Comparison of ENCODE assay signal across 13 cellular contexts in the genomic region with DNA sequence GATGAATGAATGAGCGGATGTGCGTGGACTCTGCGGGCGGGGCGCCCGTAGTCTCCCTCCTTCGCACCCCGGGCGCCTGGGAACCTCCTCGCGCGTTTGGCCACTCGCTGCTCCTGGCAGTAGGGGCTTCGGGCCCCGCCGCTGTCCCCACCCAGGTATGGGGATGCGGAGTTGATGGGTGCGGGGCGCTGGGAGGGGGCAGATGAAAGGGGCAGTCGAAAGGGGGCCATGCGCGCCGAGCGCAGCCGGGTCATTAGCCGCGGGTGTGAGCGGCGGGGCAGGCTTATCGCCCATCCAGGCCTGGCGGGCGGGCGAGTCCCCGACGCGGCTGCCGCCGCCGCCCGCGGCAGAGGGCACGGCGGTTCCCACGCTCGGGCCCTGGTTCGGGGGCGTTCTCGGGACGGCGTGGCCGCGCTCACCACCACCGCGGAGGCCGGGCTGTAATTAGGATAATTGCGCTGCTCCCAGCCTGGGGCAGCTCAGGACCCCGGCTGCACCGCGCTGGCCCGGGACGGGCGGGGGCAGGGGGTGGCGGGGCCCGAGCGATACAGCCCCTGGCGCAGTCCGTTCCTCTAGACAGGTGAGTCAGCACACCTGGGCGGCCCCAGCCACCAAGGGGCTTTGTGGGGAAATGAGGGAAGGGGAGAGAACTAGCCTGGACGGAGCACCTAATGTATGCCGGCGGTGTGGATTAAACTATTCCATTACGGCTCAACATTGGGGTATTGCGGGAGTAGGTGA. TPM values are rescaled to one million over a fixed set of nuclear protein-coding genes. Genes with fewer than 3 reads are reported as not detected.
DNase-seq lines count a peak whose midpoint lies in the region; ATAC-seq, FAIRE-seq and TF ChIP-seq lines count a peak whose summit lies in the region.
"Had no signal": no experiment of that assay in that cellular context is flagged by ENCODE, and none has a peak within 500 bp of the region (broad histone marks: within the 10 kb centered on the region; RNA-seq: fewer than 3 reads in every experiment).

No MANE protein-coding gene starts in this region.

- H3K4me1 Mint-ChIP-seq in activated CD8-positive, alpha-beta T cell treated with anti-CD3 and anti-CD28 coated beads, Interleukin-2, amount 10 ng/mL, durations not matched to agents 7 days and 5 days (ENCODE audit: low read depth) = peaks cover 5% of the 10 kb centered on the region
- H3K4me1 Mint-ChIP-seq in activated CD8-positive, alpha-beta T cell treated with anti-CD3 and anti-CD28 coated beads for 36 hours (ENCODE audit: low read depth) = peaks cover 3% of the 10 kb centered on the region
- H3K4me1 Mint-ChIP-seq in chondrocyte (ENCODE audit: low read depth) (peaks cover 14% of the 10 kb centered on the region), immature natural killer cell (peaks cover 4 to 6% of the 10 kb centered on the region in 2 donors)
- H3K4me1 Mint-ChIP-seq: IgD-negative memory B cell had no signal

- ATAC-seq in activated CD8-positive, alpha-beta T cell treated with anti-CD3 and anti-CD28 coated beads, Interleukin-2, amount 10 ng/mL, durations not matched to agents 7 days and 5 days = peak; percentile 27
- no peak for ATAC-seq in activated CD8-positive, alpha-beta T cell treated with anti-CD3 and anti-CD28 coated beads for 36 hours
- ATAC-seq in HG03460 (IDR thresholded peaks at IDR 0.05; ENCODE audit: unreplicated experiment) = no peak

- peaks cover 14 to 19% of the 10 kb centered on the region in 2 donors for H3K27me3 ChIP-seq in stomach smooth muscle (ENCODE audit: control insufficient read depth in 1 of 2, insufficient read depth in 2 of 2, low read length in 2 of 2)

- H3K9ac ChIP-seq in stomach smooth muscle (ENCODE audit: low read length in 2 of 2) = no peak overlapping the region

- H3K27ac ChIP-seq in stomach smooth muscle (ENCODE audit: low read length) = no peak overlapping the region
- H3K27ac ChIP-seq: transverse colon had no signal

- intact Hi-C loops in activated CD8-positive, alpha-beta T cell treated with anti-CD3 and anti-CD28 coated beads for 36 hours (cut with micrococcal nuclease) = no loop called here

- peak overlapping the region; percentile 40 to 47 for H3K4me3 ChIP-seq in stomach smooth muscle (ENCODE audit: low read length in 2 of 2)

- no peak overlapping the region for H3K27ac Mint-ChIP-seq in activated CD8-positive, alpha-beta T cell treated with anti-CD3 and anti-CD28 coated beads, Interleukin-2, amount 10 ng/mL, durations not matched to agents 7 days and 5 days
- H3K27ac Mint-ChIP-seq in activated CD8-positive, alpha-beta T cell treated with anti-CD3 and anti-CD28 coated beads for 36 hours = no peak overlapping the region
- H3K27ac Mint-ChIP-seq in chondrocyte (ENCODE audit: unreplicated experiment) (no peak overlapping the region), immature natural killer cell (peak overlapping the region in 1 of 6 donors; percentile 21)

- POLR2A ChIA-PET in activated CD8-positive, alpha-beta T cell treated with anti-CD3 and anti-CD28 coated beads, Interleukin-2, amount 10 ng/mL, durations not matched to agents 7 days and 5 days (lab: Charles Lee) = no interaction called here
- POLR2A ChIA-PET in activated CD8-positive, alpha-beta T cell treated with anti-CD3 and anti-CD28 coated beads for 36 hours (lab: Charles Lee) = no interaction called here

- H3K27me3 Mint-ChIP-seq in activated CD8-positive, alpha-beta T cell treated with anti-CD3 and anti-CD28 coated beads, Interleukin-2, amount 10 ng/mL, durations not matched to agents 7 days and 5 days (ENCODE audit: low read depth) = peaks cover 49% of the 10 kb centered on the region
- H3K27me3 Mint-ChIP-seq in activated CD8-positive, alpha-beta T cell treated with anti-CD3 and anti-CD28 coated beads for 36 hours = peaks cover 38% of the 10 kb centered on the region
- H3K27me3 Mint-ChIP-seq in chondrocyte (ENCODE audit: low read depth) = no peaks in the 10 kb centered on the region
- H3K27me3 Mint-ChIP-seq in immature natural killer cell (ENCODE audit: low read depth in 3 of 3) = peaks cover 7 to 17% (median 16%) of the 10 kb centered on the region in 3 donors

- CTCF ChIA-PET in activated CD8-positive, alpha-beta T cell treated with anti-CD3 and anti-CD28 coated beads, Interleukin-2, amount 10 ng/mL, durations not matched to agents 7 days and 5 days (lab: Charles Lee) = no interaction called here
- CTCF ChIA-PET in activated CD8-positive, alpha-beta T cell treated with anti-CD3 and anti-CD28 coated beads for 36 hours (lab: Charles Lee) = interaction anchor here (1.1 kb wide), 1 partner anchor 42 kb away, joined by 3 read pairs; no protein-coding TSS in a partner anchor

- H3K9me3 ChIP-seq in stomach smooth muscle (ENCODE audit: control insufficient read depth in 2 of 2, low read length in 2 of 2) = no peaks in the 10 kb centered on the region
- H3K9me3 ChIP-seq: transverse colon had no signal

- H3K36me3 Mint-ChIP-seq in activated CD8-positive, alpha-beta T cell treated with anti-CD3 and anti-CD28 coated beads, Interleukin-2, amount 10 ng/mL, durations not matched to agents 7 days and 5 days (ENCODE audit: low read depth) = peaks cover 1% of the 10 kb centered on the region
- H3K36me3 Mint-ChIP-seq in activated CD8-positive, alpha-beta T cell treated with anti-CD3 and anti-CD28 coated beads for 36 hours (ENCODE audit: low read depth) = no peaks in the 10 kb centered on the region
- H3K36me3 Mint-ChIP-seq in chondrocyte (ENCODE audit: low read depth) (no peaks in the 10 kb centered on the region), immature natural killer cell (peaks cover 0 to 4% (median 0%) of the 10 kb centered on the region in 3 donors)

- no peaks in the 10 kb centered on the region for H3K36me3 ChIP-seq in stomach smooth muscle (ENCODE audit: control insufficient read depth in 2 of 2, insufficient read depth in 2 of 2, low read length in 2 of 2)
- H3K36me3 ChIP-seq: transverse colon had no signal

- no peak overlapping the region for H3K4me3 Mint-ChIP-seq in activated CD8-positive, alpha-beta T cell treated with anti-CD3 and anti-CD28 coated beads, Interleukin-2, amount 10 ng/mL, durations not matched to agents 7 days and 5 days
- no peak overlapping the region for H3K4me3 Mint-ChIP-seq in activated CD8-positive, alpha-beta T cell treated with anti-CD3 and anti-CD28 coated beads for 36 hours
- H3K4me3 Mint-ChIP-seq in chondrocyte (ENCODE audit: unreplicated experiment) (peak overlapping the region; percentile 28), immature natural killer cell (peak overlapping the region in 4 of 5 donors; percentile 33 to 57 (median 54))

- no peak for FAIRE-seq in RCC 7860 (lab: Jason Lieb, UNC)

- DNase-seq in activated CD8-positive, alpha-beta T cell treated with anti-CD3 and anti-CD28 coated beads, Interleukin-2, amount 10 ng/mL, durations not matched to agents 7 days and 5 days = no peak
- DNase-seq in activated CD8-positive, alpha-beta T cell treated with anti-CD3 and anti-CD28 coated beads for 36 hours = no peak
- DNase-seq in chondrocyte (ENCODE audit: low spot score) = no peak
- DNase-seq in immature natural killer cell = no peak
- no peak for DNase-seq in RCC 7860 (ENCODE audit: low spot score)
- DNase-seq in NCI-H128 (lab: John Stamatoyannopoulos, UW; ENCODE audit: unreplicated experiment) = no peak
- DNase-seq: activated CD4-positive, alpha-beta T cell treated with anti-CD3 and anti-CD28 coated beads for 1 hour; foreskin melanocyte; stimulated activated CD4-positive, alpha-beta T cell treated with anti-CD3 and anti-CD28 coated beads, Interleukin-2, amount 100 ng/mL, for 48 hours; transverse colon had no signal

- no peaks in the 10 kb centered on the region for H3K9me3 Mint-ChIP-seq in activated CD8-positive, alpha-beta T cell treated with anti-CD3 and anti-CD28 coated beads, Interleukin-2, amount 10 ng/mL, durations not matched to agents 7 days and 5 days (ENCODE audit: insufficient read depth)
- no peaks in the 10 kb centered on the region for H3K9me3 Mint-ChIP-seq in activated CD8-positive, alpha-beta T cell treated with anti-CD3 and anti-CD28 coated beads for 36 hours
- H3K9me3 Mint-ChIP-seq in chondrocyte (ENCODE audit: low read depth) (no peaks in the 10 kb centered on the region), immature natural killer cell (no peaks in the 10 kb centered on the region)

- no peak for TF ChIP-seq CTCF in activated CD8-positive, alpha-beta T cell treated with anti-CD3 and anti-CD28 coated beads for 36 hours (IDR thresholded peaks at IDR 0.05)
- TF ChIP-seq CTCF in chondrocyte (IDR thresholded peaks at IDR 0.05) = no peak

- H3K4me1 ChIP-seq in stomach smooth muscle (ENCODE audit: control insufficient read depth, insufficient read depth, low read length) = peaks cover 3% of the 10 kb centered on the region

RNA-seq across cellular contexts. Expression of a gene that starts 22.1 kb away (rescaled TPM):
- total RNA-seq in activated CD8-positive, alpha-beta T cell treated with anti-CD3 and anti-CD28 coated beads, Interleukin-2, amount 10 ng/mL, durations not matched to agents 7 days and 5 days = 1 to 10 TPM; 9.1 to 10.0 TPM
- 1 to 10 TPM; 6.7 to 7.4 TPM for total RNA-seq in activated CD8-positive, alpha-beta T cell treated with anti-CD3 and anti-CD28 coated beads for 36 hours
- total RNA-seq in chondrocyte = 12.4 to 30.5 TPM (median 30.1 TPM) in 3 replicates
- polyA plus RNA-seq in immature natural killer cell = 1 to 10 TPM; 2.1 to 3.5 (median 2.7) TPM

Comparison
In these comparisons a context has a peak if more than half of its experiments do, and no peak if none do; other contexts are left out.
1. H3K4me3 Mint-ChIP-seq: peak in chondrocyte (single experiment) and immature natural killer cell (4 of 5); none in activated CD8-positive, alpha-beta T cell treated with anti-CD3 and anti-CD28 coated beads, Interleukin-2, amount 10 ng/mL, durations not matched to agents 7 days and 5 days (single experiment) and activated CD8-positive, alpha-beta T cell treated with anti-CD3 and anti-CD28 coated beads for 36 hours (single experiment).